Comparison of ENCODE assay signal across 23 cellular contexts in the genomic region with DNA sequence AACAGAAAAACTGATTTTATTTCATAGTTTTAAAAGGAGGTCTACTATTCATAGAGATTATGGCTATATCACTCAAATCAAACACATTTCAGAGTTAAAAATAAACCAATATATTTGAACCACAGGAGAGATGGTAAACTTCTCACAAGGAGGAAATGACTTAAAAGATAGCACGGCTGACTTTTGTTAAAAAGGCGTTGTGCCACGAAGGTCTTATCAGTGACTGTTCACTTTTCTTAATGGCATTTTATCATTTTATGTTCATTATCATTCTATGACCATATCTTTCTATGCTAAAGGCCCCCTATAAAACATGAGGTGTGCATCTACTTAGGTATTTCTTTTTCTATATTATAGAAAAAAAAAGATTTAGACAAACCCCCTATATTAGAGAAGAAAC. TPM values are rescaled to one million over a fixed set of nuclear protein-coding genes. Genes with fewer than 3 reads are reported as not detected.
"Had no signal": no experiment of that assay in that cellular context is flagged by ENCODE, and none has a peak within 500 bp of the region (broad histone marks: within the 10 kb centered on the region; RNA-seq: fewer than 3 reads in every experiment).

No MANE protein-coding gene starts in this region.

- H3K4me3 ChIP-seq: MG63, PC-9 had no signal

- H2AFZ ChIP-seq: PC-9 had no signal

- H3K4me3 Mint-ChIP-seq: activated CD8-positive, alpha-beta T cell treated with anti-CD3 and anti-CD28 coated beads, Interleukin-2, amount 10 ng/mL, durations not matched to agents 7 days and 5 days; activated naive CD4-positive, alpha-beta T cell treated with anti-CD3 and anti-CD28 coated beads for 36 hours; activated naive CD8-positive, alpha-beta T cell; brain; central memory CD8-positive, alpha-beta T cell had no signal

- H3K27ac Mint-ChIP-seq: activated CD8-positive, alpha-beta T cell treated with anti-CD3 and anti-CD28 coated beads, Interleukin-2, amount 10 ng/mL, durations not matched to agents 7 days and 5 days; activated naive CD4-positive, alpha-beta T cell treated with anti-CD3 and anti-CD28 coated beads for 36 hours; activated naive CD8-positive, alpha-beta T cell; brain had no signal

- H3K9me3 Mint-ChIP-seq: activated naive CD4-positive, alpha-beta T cell treated with anti-CD3 and anti-CD28 coated beads for 36 hours; brain; central memory CD8-positive, alpha-beta T cell had no signal

- H3K27me3 Mint-ChIP-seq: brain; central memory CD8-positive, alpha-beta T cell had no signal

- H3K36me3 ChIP-seq: MG63 had no signal

- H3K36me3 Mint-ChIP-seq: activated naive CD8-positive, alpha-beta T cell had no signal

- H3K27ac ChIP-seq: PC-9, VCaP had no signal

- H3K4me2 ChIP-seq: PC-9 had no signal

- H3K9me3 ChIP-seq: MG63 had no signal

- ATAC-seq: activated CD8-positive, alpha-beta T cell treated with anti-CD3 and anti-CD28 coated beads, Interleukin-2, amount 10 ng/mL, durations not matched to agents 7 days and 5 days; SK-N-SH treated with all-trans-retinoic acid at 6 μM for 48 hours had no signal

- DNase-seq: activated CD4-positive, alpha-beta T cell treated with anti-CD3 and anti-CD28 coated beads, Interleukin-2, amount 50 U/mL, for 1 hour; activated CD4-positive, CD25-positive, alpha-beta regulatory T cell; activated CD8-positive, alpha-beta memory T cell treated with anti-CD3 and anti-CD28 coated beads, Interleukin-2, amount 50 U/mL, for 48 hours; activated CD8-positive, alpha-beta T cell treated with anti-CD3 and anti-CD28 coated beads, Interleukin-2, amount 10 ng/mL, durations not matched to agents 7 days and 5 days; activated gamma-delta T cell; activated naive CD4-positive, alpha-beta T cell treated with anti-CD3 and anti-CD28 coated beads for 36 hours; activated T-cell treated with anti-CD3 and anti-CD28 coated beads, Interleukin-2, amount 50 U/mL, for 1 hour; amygdala; KG1; MG63; NCI-H1105; NCI-H1436 treated with DMSO at 0.1 percent for 48 hours; NCI-H187; NCI-H2081; NCI-H446; NCI-H524; PC-9; SIG-M5 had no signal

RNA-seq across cellular contexts. Expression of gene ELOVL4, which starts 19.6 kb away (rescaled TPM):
- total RNA-seq: PC-9 had no signal
